8 cellular contexts compared by ENCODE assay signal in the genomic region with DNA sequence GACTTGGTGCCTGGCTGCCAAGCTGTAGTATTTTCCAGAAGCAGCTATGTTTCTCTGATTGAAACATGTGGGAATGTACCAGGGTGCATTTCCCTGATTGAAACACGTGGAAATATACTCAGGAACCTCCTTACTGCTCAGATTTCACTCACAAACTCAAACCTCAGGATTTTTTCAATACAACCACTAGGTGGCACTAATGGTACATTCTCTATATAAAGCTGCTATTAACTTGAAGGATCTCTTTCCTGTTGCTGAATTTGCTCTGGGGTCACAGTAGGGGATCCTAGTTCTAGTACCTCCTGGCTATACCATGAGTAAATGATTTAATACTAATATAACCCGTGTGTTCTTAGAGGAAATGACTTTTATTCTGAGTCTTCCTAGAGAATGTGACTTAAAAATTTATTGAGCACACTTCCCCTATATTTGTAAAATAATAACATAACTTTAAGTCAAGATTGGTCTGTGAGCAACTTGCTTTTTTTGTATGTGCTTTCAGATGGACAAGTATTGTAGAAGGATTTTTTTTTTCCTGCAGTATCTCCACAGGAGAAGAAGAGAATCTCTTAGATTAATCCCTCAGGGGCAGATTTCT.
A peak's percentile ranks its signal among the peaks of the same experiment; 100 is the strongest.
DNase-seq lines count a peak whose midpoint lies in the region; ATAC-seq and TF ChIP-seq lines count a peak whose summit lies in the region.

No MANE protein-coding gene starts in this region.

- intact Hi-C loops in lower lobe of right lung (cut with DNase I) = no loop called here

- H3K4me1 ChIP-seq in lower lobe of right lung = no peaks in the 10 kb centered on the region

- peak; percentile 71 for ATAC-seq in GM18517 (IDR thresholded peaks at IDR 0.05; ENCODE audit: unreplicated experiment)
- ATAC-seq in lower lobe of right lung = peak; percentile 42 to 58

- H3K27ac ChIP-seq in HL-60 (replicated peaks) (no peak overlapping the region), lower lobe of right lung (no peak overlapping the region), coronary artery (no peak overlapping the region)

- DNase-seq in AG08395 (ENCODE audit: low spot score) (peak; percentile 49), HL-60 (ENCODE audit: low read depth in 1 of 2, low spot score in 1 of 2) (peak in 1 of 2 experiments; percentile 20), NCI-H748 (lab: John Stamatoyannopoulos, UW; ENCODE audit: unreplicated experiment) (peak; percentile 65), cerebellar cortex (ENCODE audit: low spot score) (peak; percentile 18), lower lobe of right lung (no peak), coronary artery (ENCODE audit: low spot score) (no peak)
- DNase-seq in effector CD4-positive, alpha-beta T cell = no peak

- H3K4me3 ChIP-seq in HL-60 (replicated peaks; ENCODE audit: insufficient read depth, low read length) (no peak overlapping the region), lower lobe of right lung (no peak overlapping the region), coronary artery (no peak overlapping the region)

- H3K36me3 ChIP-seq in lower lobe of right lung = no peaks in the 10 kb centered on the region

- TF ChIP-seq CTCF in HL-60 (IDR thresholded peaks at IDR 0.05; ENCODE audit: insufficient read depth, low read length) = peak; percentile 20
- TF ChIP-seq CTCF in lower lobe of right lung (IDR thresholded peaks at IDR 0.05) = peak; percentile 62
- TF ChIP-seq CTCF in coronary artery (IDR thresholded peaks at IDR 0.05) = no peak

- H3K27me3 ChIP-seq in HL-60 (ENCODE audit: insufficient read depth, poor library complexity, severe bottlenecking) (no peaks in the 10 kb centered on the region), lower lobe of right lung (ENCODE audit: low read depth) (no peaks in the 10 kb centered on the region)

- no peaks in the 10 kb centered on the region for H3K9me3 ChIP-seq in lower lobe of right lung

Comparison
In these comparisons a context has a peak if more than half of its experiments do, and no peak if none do; other contexts are left out.
1. DNase-seq: peak in AG08395 (single experiment), NCI-H748 (single experiment) and cerebellar cortex (single experiment); none in lower lobe of right lung (single experiment), effector CD4-positive, alpha-beta T cell (single experiment) and coronary artery (single experiment).